Comparison of ENCODE assay signal across 10 cellular contexts in the genomic region with DNA sequence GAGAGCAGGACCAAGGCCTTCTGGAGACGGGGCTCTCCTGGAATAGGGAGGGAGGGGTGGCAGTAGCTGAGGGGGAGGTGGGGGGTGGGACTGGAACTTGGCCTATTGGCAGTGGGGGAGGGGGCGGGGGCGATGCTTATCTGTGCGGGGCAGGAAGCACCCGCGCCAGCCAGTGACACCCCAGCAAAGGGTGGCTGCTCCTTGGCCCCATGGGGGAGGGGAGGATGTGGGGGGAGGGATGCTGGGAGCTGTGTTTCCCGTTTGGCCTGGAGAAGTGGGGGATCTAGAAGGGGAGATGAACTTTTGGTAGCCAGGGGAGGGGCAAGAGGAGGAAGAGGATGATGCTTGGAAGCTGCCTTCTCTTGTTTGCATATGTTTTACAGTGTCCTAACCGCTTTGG. TPM values are rescaled to one million over a fixed set of nuclear protein-coding genes. Genes with fewer than 3 reads are reported as not detected.
A peak's percentile ranks its signal among the peaks of the same experiment; 100 is the strongest.
DNase-seq lines count a peak whose midpoint lies in the region; ATAC-seq, FAIRE-seq and TF ChIP-seq lines count a peak whose summit lies in the region.
"Had no signal": no experiment of that assay in that cellular context is flagged by ENCODE, and none has a peak within 500 bp of the region (broad histone marks: within the 10 kb centered on the region; RNA-seq: fewer than 3 reads in every experiment).

No MANE protein-coding gene starts in this region.

- no peak overlapping the region for H3K27ac Mint-ChIP-seq in activated T-helper 17 cell treated with anti-CD3 and anti-CD28 coated beads, Interleukin-2, amount 50 U/mL, for 72 hours
- H3K27ac Mint-ChIP-seq: nephron progenitor cell had no signal

- DNase-seq in stimulated activated CD4-positive, alpha-beta T cell treated with anti-CD3 and anti-CD28 coated beads, Interleukin-15, amount 100 ng/mL, for 24 hours = peak; percentile 43
- DNase-seq in stimulated activated CD4-positive, alpha-beta T cell treated with anti-CD3 and anti-CD28 coated beads, Interleukin-2, amount 100 ng/mL, for 48 hours = no peak
- peak in 2 of 3 donors; percentile 63 to 69 for DNase-seq in mucosa of descending colon
- no peak for DNase-seq in D341Med (ENCODE audit: low spot score)
- no peak for DNase-seq in NCI-H1417 (lab: John Stamatoyannopoulos, UW)
- no peak for DNase-seq in ureter (ENCODE audit: low spot score)
- DNase-seq in H54 (ENCODE audit: insufficient read length, low spot score) = no peak
- DNase-seq: nephron progenitor cell had no signal

- no peaks in the 10 kb centered on the region for H3K27me3 Mint-ChIP-seq in activated T-helper 17 cell treated with anti-CD3 and anti-CD28 coated beads, Interleukin-2, amount 50 U/mL, for 72 hours

- no peak for TF ChIP-seq POLR2A in H54 (IDR thresholded peaks at IDR 0.05; ENCODE audit: low read depth, low read length)

- no peak for FAIRE-seq in H54 (lab: Jason Lieb, UNC)

- H3K4me1 ChIP-seq in mucosa of descending colon (ENCODE audit: low read depth) = peaks cover 64% of the 10 kb centered on the region

- H3K4me3 ChIP-seq in mucosa of descending colon = no peak overlapping the region
- H3K4me3 ChIP-seq: thoracic aorta had no signal

- no peaks in the 10 kb centered on the region for H3K9me3 ChIP-seq in mucosa of descending colon
- H3K9me3 ChIP-seq: thoracic aorta had no signal

- no peak for TF ChIP-seq CTCF in mucosa of descending colon (IDR thresholded peaks at IDR 0.05)

- no peaks in the 10 kb centered on the region for H3K9me3 Mint-ChIP-seq in activated T-helper 17 cell treated with anti-CD3 and anti-CD28 coated beads, Interleukin-2, amount 50 U/mL, for 72 hours
- H3K9me3 Mint-ChIP-seq: nephron progenitor cell had no signal

- no peak for ATAC-seq in activated T-helper 17 cell treated with anti-CD3 and anti-CD28 coated beads, Interleukin-2, amount 50 U/mL, for 72 hours (replicated peaks)
- no peak for ATAC-seq in mucosa of descending colon

- peaks cover 95% of the 10 kb centered on the region for H3K36me3 Mint-ChIP-seq in activated T-helper 17 cell treated with anti-CD3 and anti-CD28 coated beads, Interleukin-2, amount 50 U/mL, for 72 hours (ENCODE audit: low read depth)

- intact Hi-C loops in mucosa of descending colon (cut with DNase I, micrococcal nuclease) = loop anchor here in 1 of 2 donors (10.0 kb wide), 1 partner anchor 49 kb away; a partner anchor contains a TSS

- H3K36me3 ChIP-seq in mucosa of descending colon (ENCODE audit: low read depth) = no peaks in the 10 kb centered on the region

- H3K4me3 Mint-ChIP-seq in activated T-helper 17 cell treated with anti-CD3 and anti-CD28 coated beads, Interleukin-2, amount 50 U/mL, for 72 hours = peak overlapping the region; percentile 91
- H3K4me3 Mint-ChIP-seq: nephron progenitor cell had no signal

- H3K4me1 Mint-ChIP-seq in activated T-helper 17 cell treated with anti-CD3 and anti-CD28 coated beads, Interleukin-2, amount 50 U/mL, for 72 hours = peaks cover 34% of the 10 kb centered on the region

RNA-seq across cellular contexts. Expression of a gene that starts 11.0 kb away (rescaled TPM):
- 100 to 1,000 TPM in 1 of 2 donors, 10 to 100 TPM in 1; 94.5 to 140 TPM for total RNA-seq in activated T-helper 17 cell treated with anti-CD3 and anti-CD28 coated beads, Interleukin-2, amount 50 U/mL, for 72 hours
- total RNA-seq in mucosa of descending colon (100 to 1,000 TPM; 175 to 313 (median 255) TPM), ureter (92.8 TPM)

RNA-seq across cellular contexts. Expression of a gene that starts 19.9 kb away (rescaled TPM):
- 1 to 10 TPM in 1 of 2 donors, under 1 TPM in 1; 0.67 to 2.2 TPM for total RNA-seq in activated T-helper 17 cell treated with anti-CD3 and anti-CD28 coated beads, Interleukin-2, amount 50 U/mL, for 72 hours
- total RNA-seq in mucosa of descending colon (1 to 10 TPM; 1.7 to 3.3 (median 2.3) TPM), ureter (1.2 TPM)

RNA-seq across cellular contexts. Expression of a gene that starts 20.0 kb away (rescaled TPM):
- total RNA-seq in activated T-helper 17 cell treated with anti-CD3 and anti-CD28 coated beads, Interleukin-2, amount 50 U/mL, for 72 hours = not detected
- under 1 TPM in 2 of 3 donors, not detected in 1; 0.19 to 0.20 TPM for total RNA-seq in mucosa of descending colon
- not detected for total RNA-seq in ureter
- total RNA-seq: thoracic aorta had no signal

RNA-seq across cellular contexts. Expression of a gene that starts 20.2 kb away (rescaled TPM):
- total RNA-seq in activated T-helper 17 cell treated with anti-CD3 and anti-CD28 coated beads, Interleukin-2, amount 50 U/mL, for 72 hours = under 1 TPM; 0.77 to 0.97 TPM
- total RNA-seq in mucosa of descending colon (under 1 TPM in 2 of 3 donors, not detected in 1; 0.60 to 0.76 TPM), ureter (0.94 TPM)
- total RNA-seq: thoracic aorta had no signal

RNA-seq across cellular contexts. Expression of a gene that starts 30.5 kb away (rescaled TPM):
- total RNA-seq in activated T-helper 17 cell treated with anti-CD3 and anti-CD28 coated beads, Interleukin-2, amount 50 U/mL, for 72 hours = 10 to 100 TPM; 34.6 to 68.3 TPM
- total RNA-seq in mucosa of descending colon (10 to 100 TPM; 28.4 to 40.4 (median 31.2) TPM), ureter (48.3 TPM)

Comparison
In these comparisons a context has a peak if more than half of its experiments do, and no peak if none do; other contexts are left out.
1. DNase-seq: peak in stimulated activated CD4-positive, alpha-beta T cell treated with anti-CD3 and anti-CD28 coated beads, Interleukin-15, amount 100 ng/mL, for 24 hours (single experiment) and mucosa of descending colon (2 of 3); none in stimulated activated CD4-positive, alpha-beta T cell treated with anti-CD3 and anti-CD28 coated beads, Interleukin-2, amount 100 ng/mL, for 48 hours (0 of 2), D341Med (single experiment), NCI-H1417 (0 of 3), ureter (single experiment) and H54 (single experiment).